ENCODE assay signal across 13 cellular contexts in the genomic region with DNA sequence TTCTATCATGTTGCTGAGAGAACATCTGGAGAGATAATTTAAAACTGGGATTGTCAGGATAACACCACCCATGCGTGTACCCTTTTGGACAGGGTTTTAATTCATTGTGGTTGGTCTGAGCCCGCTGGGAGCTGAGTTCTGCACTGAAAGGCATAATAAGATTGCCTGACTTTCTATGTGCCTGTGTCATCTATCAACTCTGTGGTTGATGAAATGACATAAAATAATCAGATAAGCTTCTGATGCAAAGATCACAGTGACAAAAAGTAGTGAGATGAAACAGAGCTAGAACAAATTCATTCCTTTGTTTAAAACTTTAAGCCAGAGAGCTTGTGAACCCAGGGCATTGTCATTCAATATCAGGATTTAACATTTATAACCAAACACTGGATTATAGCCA.
A peak's percentile ranks its signal among the peaks of the same experiment; 100 is the strongest.
DNase-seq lines count a peak whose midpoint lies in the region; ATAC-seq and TF ChIP-seq lines count a peak whose summit lies in the region.
"Had no signal": no experiment of that assay in that cellular context is flagged by ENCODE, and none has a peak within 500 bp of the region (broad histone marks: within the 10 kb centered on the region; RNA-seq: fewer than 3 reads in every experiment).

No MANE protein-coding gene starts in this region.

- H3K4me1 Mint-ChIP-seq in GM23338 = peaks cover 19% of the 10 kb centered on the region
- H3K4me1 Mint-ChIP-seq: CD8-positive, alpha-beta memory T cell had no signal

- intact Hi-C loops in PC-9 (cut with micrococcal nuclease; ENCODE audit: unreplicated experiment) = no loop called here

- H3K36me3 Mint-ChIP-seq in GM23338 (ENCODE audit: low read depth) = no peaks in the 10 kb centered on the region
- H3K36me3 Mint-ChIP-seq: CD8-positive, alpha-beta memory T cell had no signal

- no peak overlapping the region for H3K4me3 Mint-ChIP-seq in GM23338
- H3K4me3 Mint-ChIP-seq: CD8-positive, alpha-beta memory T cell had no signal

- H3K27me3 ChIP-seq in GM23338 (ENCODE audit: insufficient read depth) (no peaks in the 10 kb centered on the region), mesenchymal stem cell (ENCODE audit: control insufficient read depth in 1 of 2, insufficient read depth in 1 of 2, low read length in 2 of 2) (no peaks in the 10 kb centered on the region), PC-9 (ENCODE audit: insufficient read depth, low read depth) (no peaks in the 10 kb centered on the region)

- no TSS peak for BruUV-seq in PC-9 (replicated peaks; lab: Mats Ljungman, UMichigan)

- TF ChIP-seq CTCF in GM23338 (conservative IDR thresholded peaks at IDR 0.05; ENCODE audit: low read depth in 2 of 2) (no peak), PC-9 (conservative IDR thresholded peaks at IDR 0.05) (no peak)

- H3K14ac ChIP-seq in mesenchymal stem cell (ENCODE audit: low read length in 2 of 2) = no peak overlapping the region

- H3F3A ChIP-seq in GM23338 (replicated peaks; ENCODE audit: low read depth) = no peaks in the 10 kb centered on the region
- H3F3A ChIP-seq in PC-9 (ENCODE audit: insufficient read depth, low read depth) = no peaks in the 10 kb centered on the region

- H3K4me3 ChIP-seq in GM23338 (no peak overlapping the region), mesenchymal stem cell (ENCODE audit: insufficient read depth in 1 of 2, low read depth in 1 of 2, low read length in 2 of 2) (no peak overlapping the region), PC-9 (no peak overlapping the region)

- H3K18ac ChIP-seq in mesenchymal stem cell (ENCODE audit: low read depth in 1 of 2, low read length in 2 of 2) = no peak overlapping the region

- H3K36me3 ChIP-seq in GM23338 (ENCODE audit: insufficient read depth) (no peaks in the 10 kb centered on the region), mesenchymal stem cell (ENCODE audit: control insufficient read depth in 1 of 2, insufficient read depth in 2 of 2, low read depth in 1 of 2, low read length in 2 of 2) (no peaks in the 10 kb centered on the region), PC-9 (ENCODE audit: low read depth) (no peaks in the 10 kb centered on the region)

- no peaks in the 10 kb centered on the region for H4K20me1 ChIP-seq in GM23338 (replicated peaks; ENCODE audit: insufficient read depth)
- no peaks in the 10 kb centered on the region for H4K20me1 ChIP-seq in PC-9 (ENCODE audit: insufficient read depth)

- CTCF ChIA-PET in PC-9 (lab: Charles Lee) = no interaction called here

- no peak overlapping the region for H2BK5ac ChIP-seq in mesenchymal stem cell (ENCODE audit: low read depth, low read length, poor library complexity, severe bottlenecking)

- no peak overlapping the region for H4K8ac ChIP-seq in mesenchymal stem cell (ENCODE audit: low read length)

- H3K9me3 Mint-ChIP-seq in GM23338 = no peaks in the 10 kb centered on the region
- H3K9me3 Mint-ChIP-seq: CD8-positive, alpha-beta memory T cell had no signal

- H2BK12ac ChIP-seq in mesenchymal stem cell (ENCODE audit: low read length in 2 of 2) = no peak overlapping the region

- H3K4me1 ChIP-seq in GM23338 (ENCODE audit: insufficient read depth) = peaks cover 19% of the 10 kb centered on the region
- no peaks in the 10 kb centered on the region for H3K4me1 ChIP-seq in mesenchymal stem cell (ENCODE audit: control insufficient read depth, insufficient read depth, low read depth, low read length)
- H3K4me1 ChIP-seq in PC-9 (replicated peaks; ENCODE audit: insufficient read depth) = no peaks in the 10 kb centered on the region
- H3K4me1 ChIP-seq: Caco-2 had no signal

- no peak overlapping the region for H3K27ac Mint-ChIP-seq in GM23338
- H3K27ac Mint-ChIP-seq: CD8-positive, alpha-beta memory T cell had no signal

- no peak overlapping the region for H3K27ac ChIP-seq in GM23338 (ENCODE audit: low read depth)
- no peak overlapping the region for H3K27ac ChIP-seq in mesenchymal stem cell (ENCODE audit: low read length, poor library complexity, severe bottlenecking)
- no peak overlapping the region for H3K27ac ChIP-seq in PC-9

- no peaks in the 10 kb centered on the region for H3K79me2 ChIP-seq in GM23338 (replicated peaks; ENCODE audit: insufficient read depth)
- H3K79me2 ChIP-seq in PC-9 (ENCODE audit: low read depth) = no peaks in the 10 kb centered on the region

- H3K23ac ChIP-seq in mesenchymal stem cell (ENCODE audit: low read length in 2 of 2) = no peak overlapping the region

- peak overlapping the region; percentile 24; the same call in 1 of the 2 replicates for H3K4me2 ChIP-seq in GM23338
- no peak overlapping the region for H3K4me2 ChIP-seq in mesenchymal stem cell (ENCODE audit: low read length, poor library complexity, severe bottlenecking)
- H3K4me2 ChIP-seq in PC-9 = no peak overlapping the region

- H4K91ac ChIP-seq in mesenchymal stem cell (ENCODE audit: low read length) = no peak overlapping the region

- no peak overlapping the region for H2AK5ac ChIP-seq in mesenchymal stem cell (ENCODE audit: low read length, severe bottlenecking)

- ATAC-seq in GM23338 (no peak), HG02852 (IDR thresholded peaks at IDR 0.05; ENCODE audit: unreplicated experiment) (no peak)

- H2BK120ac ChIP-seq in mesenchymal stem cell (ENCODE audit: low read depth, low read length) = no peak overlapping the region

- peak; percentile 3 for DNase-seq in GM23338 (ENCODE audit: low spot score)
- peak; percentile 8 for DNase-seq in OCI-M1 (lab: John Stamatoyannopoulos, UW)
- DNase-seq in amniotic epithelial cell (ENCODE audit: low read depth) = peak; percentile 37
- peak; percentile 26 for DNase-seq in mesenchymal stem cell
- DNase-seq in PC-9 = no peak
- DNase-seq in NOMO-1 treated with DMSO at 0.1 percent for 48 hours (lab: John Stamatoyannopoulos, UW; ENCODE audit: unreplicated experiment) = no peak
- DNase-seq in stimulated activated CD4-positive, alpha-beta T cell treated with anti-CD3 and anti-CD28 coated beads, Interleukin-2, amount 100 ng/mL, for 24 hours = no peak
- DNase-seq: Caco-2; CD8-positive, alpha-beta memory T cell; DND-41; GDM1; KBM-7 had no signal

- 51% methylated on average over 2 of the region's 2 CpGs for WGBS in mesenchymal stem cell

- H3K9me3 ChIP-seq in mesenchymal stem cell (ENCODE audit: control insufficient read depth, low read length) = no peaks in the 10 kb centered on the region
- no peaks in the 10 kb centered on the region for H3K9me3 ChIP-seq in PC-9 (ENCODE audit: insufficient read depth, low read depth)
- H3K9me3 ChIP-seq: Caco-2 had no signal

- H3K9ac ChIP-seq in mesenchymal stem cell (ENCODE audit: low read length) = no peak overlapping the region

- POLR2A ChIA-PET in PC-9 (lab: Charles Lee; ENCODE audit: unreplicated experiment) = interaction anchor here (0.6 kb wide), 1 partner anchor 156 kb away, joined by 3 read pairs; no protein-coding TSS in a partner anchor

- no peaks in the 10 kb centered on the region for H3K79me1 ChIP-seq in mesenchymal stem cell (replicated peaks; ENCODE audit: low read length, poor library complexity, severe bottlenecking)

- H3K9me2 ChIP-seq in GM23338 (ENCODE audit: insufficient read depth) = peaks cover 10% of the 10 kb centered on the region
- no peaks in the 10 kb centered on the region for H3K9me2 ChIP-seq in PC-9 (ENCODE audit: insufficient read depth)

- H2AFZ ChIP-seq in GM23338 (no peak overlapping the region), mesenchymal stem cell (ENCODE audit: low read depth, low read length) (no peak overlapping the region), PC-9 (no peak overlapping the region)

- peaks cover 2% of the 10 kb centered on the region for H3K27me3 Mint-ChIP-seq in GM23338 (ENCODE audit: insufficient read depth, low read depth, poor library complexity)

- no peak overlapping the region for H2BK15ac ChIP-seq in mesenchymal stem cell (ENCODE audit: low read depth, poor library complexity, severe bottlenecking)

- H3K4ac ChIP-seq in mesenchymal stem cell (ENCODE audit: low read depth in 1 of 2, low read length in 2 of 2) = no peak overlapping the region

TF ChIP-seq in GM23338, 12 proteins besides CTCF, POLR2A, EP300 and RAD21 (continues in another document):
- TF ChIP-seq REST (IDR thresholded peaks at IDR 0.05; ENCODE audit: unreplicated experiment) (no peak), JUNB (IDR thresholded peaks at IDR 0.05; ENCODE audit: unreplicated experiment) (no peak), ETS1 (IDR thresholded peaks at IDR 0.05) (no peak), ZNF114 (CRISPR knock-in tag; IDR thresholded peaks at IDR 0.05) (no peak)

Comparison
In these comparisons a context has a peak if more than half of its experiments do, and no peak if none do; other contexts are left out.
1. DNase-seq: peak in GM23338 (single experiment), OCI-M1 (single experiment), amniotic epithelial cell (single experiment) and mesenchymal stem cell (single experiment); none in PC-9 (0 of 2), NOMO-1 treated with DMSO at 0.1 percent for 48 hours (single experiment) and stimulated activated CD4-positive, alpha-beta T cell treated with anti-CD3 and anti-CD28 coated beads, Interleukin-2, amount 100 ng/mL, for 24 hours (0 of 2).